8 cellular contexts compared by ENCODE assay signal in genomic region chr17:35763767-35764122, GRCh38. TPM values are rescaled to one million over a fixed set of nuclear protein-coding genes. Genes with fewer than 3 reads are reported as not detected.
DNase-seq lines count a peak whose midpoint lies in the region; ATAC-seq, FAIRE-seq and TF ChIP-seq lines count a peak whose summit lies in the region.

No MANE protein-coding gene starts in this region.

- no peak overlapping the region for H3K27ac ChIP-seq in WERI-Rb-1
- peak overlapping the region in 5 of 8 donors; percentile 68 to 79 (median 70) for H3K27ac ChIP-seq in spleen

- H3K36me3 ChIP-seq in WERI-Rb-1 (no peaks in the 10 kb centered on the region), spleen (no peaks in the 10 kb centered on the region)

- FAIRE-seq in HTR-8/SVneo (lab: Jason Lieb, UNC) = no peak

- H3K27me3 Mint-ChIP-seq in glutamatergic neuron (ENCODE audit: unreplicated experiment) = peaks cover 3% of the 10 kb centered on the region

- peak overlapping the region; percentile 84 for H3K4me3 Mint-ChIP-seq in glutamatergic neuron (ENCODE audit: unreplicated experiment)

- TF ChIP-seq CTCF in HFF-Myc (IDR thresholded peaks at IDR 0.05; ENCODE audit: low read depth, low read length, missing control alignments) = no peak
- TF ChIP-seq CTCF in WERI-Rb-1 (IDR thresholded peaks at IDR 0.05; ENCODE audit: low read depth, low read length) = no peak
- no peak for TF ChIP-seq CTCF in glutamatergic neuron (IDR thresholded peaks at IDR 0.05; ENCODE audit: partially characterized antibody, unreplicated experiment)
- no peak for TF ChIP-seq CTCF in spleen (IDR thresholded peaks at IDR 0.05 in 8 of 11, conservative IDR thresholded peaks at IDR 0.05 in 3 of 11)

- peaks cover 6 to 22% (median 15%) of the 10 kb centered on the region in 6 donors for H3K4me1 ChIP-seq in spleen

- H3K9me3 ChIP-seq in WERI-Rb-1 (ENCODE audit: severe bottlenecking) = no peaks in the 10 kb centered on the region
- H3K9me3 ChIP-seq in spleen = no peaks in the 10 kb centered on the region

- peaks cover 3% of the 10 kb centered on the region for H3K36me3 Mint-ChIP-seq in glutamatergic neuron (ENCODE audit: unreplicated experiment)

- intact Hi-C loops in spleen (cut with DNase I; ENCODE audit: low total_unique reads) = no loop called here

- peaks cover 3% of the 10 kb centered on the region for H3K4me1 Mint-ChIP-seq in glutamatergic neuron (ENCODE audit: low read depth, unreplicated experiment)

- H3K27me3 ChIP-seq in WERI-Rb-1 (ENCODE audit: insufficient read depth, low read depth, severe bottlenecking) (no peaks in the 10 kb centered on the region), spleen (replicated peaks in 1 of 7) (peaks cover 0 to 4% (median 0%) of the 10 kb centered on the region in 7 donors)

- peaks cover 5% of the 10 kb centered on the region for H3K9me3 Mint-ChIP-seq in glutamatergic neuron (ENCODE audit: unreplicated experiment)

- H3K4me3 ChIP-seq in HFF-Myc (replicated peaks; ENCODE audit: low read depth, low read length) = peak overlapping the region; percentile 42; the same call in 1 of the 2 replicates
- H3K4me3 ChIP-seq in WERI-Rb-1 (ENCODE audit: low read depth, low read length) = peak overlapping the region; percentile 77
- peak overlapping the region in 7 of 8 donors; percentile 57 to 78 (median 63) for H3K4me3 ChIP-seq in spleen

- no peak for TF ChIP-seq POLR2A in spleen (IDR thresholded peaks at IDR 0.05)

- H3K27ac Mint-ChIP-seq in glutamatergic neuron (ENCODE audit: unreplicated experiment) = no peak overlapping the region

- DNase-seq in HFF-Myc (ENCODE audit: extremely low read depth, low read depth) (no peak), WERI-Rb-1 (no peak), glutamatergic neuron (no peak), spleen (no peak), medulla oblongata (ENCODE audit: extremely low spot score) (no peak), HTR-8/SVneo (ENCODE audit: insufficient read length, low spot score) (no peak)

- 31 to 34% (median 32%) methylated on average over 16 to 17 of the region's 17 CpGs for WGBS in spleen, 5 donors

- ATAC-seq in HG03565 (IDR thresholded peaks at IDR 0.05; ENCODE audit: unreplicated experiment) (no peak), HG02970 (IDR thresholded peaks at IDR 0.05; ENCODE audit: low FRiP score, unreplicated experiment) (no peak)

RNA-seq across cellular contexts. Expression of gene C17orf50, which starts 3.1 kb away (rescaled TPM):
- total RNA-seq in glutamatergic neuron (ENCODE audit: unreplicated experiment) (not detected), spleen (not detected)
- polyA plus RNA-seq in spleen = under 1 TPM in 2 of 3 donors, not detected in 1; 0.15 to 0.42 TPM

RNA-seq across cellular contexts. Expression of gene GAS2L2, which starts 10.7 kb away (rescaled TPM):
- 0.27 TPM for total RNA-seq in glutamatergic neuron (ENCODE audit: unreplicated experiment)
- not detected for total RNA-seq in spleen
- under 1 TPM; 0.02 to 0.03 (median 0.02) TPM for polyA plus RNA-seq in spleen

RNA-seq across cellular contexts. Expression of gene MMP28, which starts 31.7 kb away (rescaled TPM):
- total RNA-seq in glutamatergic neuron (ENCODE audit: unreplicated experiment) (0.49 TPM), spleen (1 to 10 TPM; 1.5 to 5.9 (median 3.1) TPM)
- polyA plus RNA-seq in spleen = 1 to 10 TPM; 1.1 to 3.5 (median 1.7) TPM

RNA-seq across cellular contexts. Expression of gene RASL10B, which starts 32.3 kb away (rescaled TPM):
- total RNA-seq in glutamatergic neuron (ENCODE audit: unreplicated experiment) (3.3 TPM), spleen (under 1 TPM in 6 of 7 donors, not detected in 1; 0.11 to 0.74 (median 0.25) TPM)
- under 1 TPM; 0.09 to 0.50 (median 0.29) TPM for polyA plus RNA-seq in spleen

RNA-seq across cellular contexts. Expression of gene TAF15, which starts 45.5 kb away (rescaled TPM):
- 180 TPM for total RNA-seq in glutamatergic neuron (ENCODE audit: unreplicated experiment)
- 100 to 1,000 TPM in 5 of 7 donors, 10 to 100 TPM in 2; 78.7 to 184 (median 146) TPM for total RNA-seq in spleen
- 100 to 1,000 TPM in 1 of 3 donors, 10 to 100 TPM in 2; 55.9 to 113 (median 84.7) TPM for polyA plus RNA-seq in spleen
